Comparison of ENCODE assay signal across 22 cellular contexts in genomic region chr7:4261038-4261960, GRCh38.
DNase-seq lines count a peak whose midpoint lies in the region; ATAC-seq and TF ChIP-seq lines count a peak whose summit lies in the region.
"Had no signal": no experiment of that assay in that cellular context is flagged by ENCODE, and none has a peak within 500 bp of the region (broad histone marks: within the 10 kb centered on the region; RNA-seq: fewer than 3 reads in every experiment).

No MANE protein-coding gene starts in this region.

- H3K27ac ChIP-seq in heart right ventricle (peak overlapping the region in 1 of 10 donors; percentile 32), sigmoid colon (peak overlapping the region in 3 of 4 donors; percentile 33 to 63 (median 39))
- H3K27ac ChIP-seq: esophagus muscularis mucosa, gastrocnemius medialis, neutrophil had no signal

- H3K9me3 ChIP-seq in heart right ventricle, result peaks cover 0 to 9% (median 0%) of the 10 kb centered on the region in 11 donors
- H3K9me3 ChIP-seq in sigmoid colon, result no peaks in the 10 kb centered on the region
- H3K9me3 ChIP-seq: esophagus muscularis mucosa, gastrocnemius medialis, neutrophil had no signal

- peak in 6 of 8 donors; percentile 20 to 60 (median 44) for ATAC-seq in heart right ventricle
- ATAC-seq in stimulated activated naive B cell treated with anti-CD40 and anti-IgM and Interleukin-4, amounts not matched to agents 10 μg/mL and 1 μg/mL and 100 μg/mL, for 72 hours (replicated peaks), result no peak
- ATAC-seq: activated CD4-positive, CD25-positive, alpha-beta regulatory T cell treated with anti-CD3 and anti-CD28 coated beads, Interleukin-2, amount 50 U/mL, for 24 hours; activated CD8-positive, alpha-beta T cell treated with anti-CD3 and anti-CD28 coated beads for 36 hours; gastrocnemius medialis; HepG2 had no signal

- H3K36me3 ChIP-seq in heart right ventricle, result no peaks in the 10 kb centered on the region
- H3K36me3 ChIP-seq in sigmoid colon, result no peaks in the 10 kb centered on the region
- H3K36me3 ChIP-seq: esophagus muscularis mucosa, gastrocnemius medialis, neutrophil had no signal

- no peak overlapping the region for H3K4me3 Mint-ChIP-seq in stimulated activated naive B cell treated with anti-CD40 and anti-IgM and Interleukin-4, amounts not matched to agents 10 μg/mL and 1 μg/mL and 100 μg/mL, for 72 hours
- H3K4me3 Mint-ChIP-seq: activated CD8-positive, alpha-beta T cell treated with anti-CD3 and anti-CD28 coated beads for 36 hours; CD4-positive, alpha-beta T cell; memory B cell had no signal

- peak; percentile 35 for DNase-seq in NCI-H1092 (lab: John Stamatoyannopoulos, UW)
- DNase-seq in NCI-H510A treated with DMSO at 0.1 percent for 48 hours (lab: John Stamatoyannopoulos, UW), result peak; percentile 10
- DNase-seq in heart right ventricle, result peak in 1 of 2 donors; percentile 29
- peak; percentile 74 for DNase-seq in sigmoid colon
- DNase-seq in dermis blood vessel endothelial cell, result no peak
- DNase-seq in GM13976 (ENCODE audit: low spot score), result no peak
- DNase-seq in stimulated activated naive B cell treated with anti-CD40 and anti-IgM and Interleukin-4, amounts not matched to agents 10 μg/mL and 1 μg/mL and 100 μg/mL, for 72 hours, result no peak
- DNase-seq: activated CD8-positive, alpha-beta T cell treated with anti-CD3 and anti-CD28 coated beads for 36 hours; activated naive CD4-positive, alpha-beta T cell treated with Interleukin-2 at 50 U/mL for 16 hours; activated T-cell treated with anti-CD3 and anti-CD28 coated beads, Interleukin-2, amount 50 U/mL, for 1 hour; caudate nucleus; CD4-positive, alpha-beta T cell; gastrocnemius medialis; GDM1; kidney glomerular epithelial cell; NCI-H1694; NCI-H446 treated with DMSO at 0.1 percent for 48 hours had no signal

- H3K27ac Mint-ChIP-seq in stimulated activated naive B cell treated with anti-CD40 and anti-IgM and Interleukin-4, amounts not matched to agents 10 μg/mL and 1 μg/mL and 100 μg/mL, for 72 hours, result no peak overlapping the region
- H3K27ac Mint-ChIP-seq: activated CD8-positive, alpha-beta T cell treated with anti-CD3 and anti-CD28 coated beads for 36 hours; CD4-positive, alpha-beta T cell; memory B cell had no signal

- no peak for TF ChIP-seq POLR2A in sigmoid colon (IDR thresholded peaks at IDR 0.05)

- in situ Hi-C loops in GM13976 (cut with MboI; ENCODE audit: low sequenced_read_pairs, unreplicated experiment), result no loop called here

- no peaks in the 10 kb centered on the region for H3K36me3 Mint-ChIP-seq in stimulated activated naive B cell treated with anti-CD40 and anti-IgM and Interleukin-4, amounts not matched to agents 10 μg/mL and 1 μg/mL and 100 μg/mL, for 72 hours
- H3K36me3 Mint-ChIP-seq: memory B cell had no signal

- peaks cover 0 to 16% of the 10 kb centered on the region in 2 donors for H3K27me3 Mint-ChIP-seq in stimulated activated naive B cell treated with anti-CD40 and anti-IgM and Interleukin-4, amounts not matched to agents 10 μg/mL and 1 μg/mL and 100 μg/mL, for 72 hours
- H3K27me3 Mint-ChIP-seq: CD4-positive, alpha-beta T cell had no signal

- no peak overlapping the region for H3K4me3 ChIP-seq in heart right ventricle
- H3K4me3 ChIP-seq in sigmoid colon, result peak overlapping the region in 1 of 4 donors; percentile 9
- H3K4me3 ChIP-seq: esophagus muscularis mucosa, gastrocnemius medialis had no signal

- peaks cover 6% of the 10 kb centered on the region in 2 donors for H3K9me3 Mint-ChIP-seq in stimulated activated naive B cell treated with anti-CD40 and anti-IgM and Interleukin-4, amounts not matched to agents 10 μg/mL and 1 μg/mL and 100 μg/mL, for 72 hours
- H3K9me3 Mint-ChIP-seq: CD4-positive, alpha-beta T cell; memory B cell had no signal

- H3K4me1 Mint-ChIP-seq in stimulated activated naive B cell treated with anti-CD40 and anti-IgM and Interleukin-4, amounts not matched to agents 10 μg/mL and 1 μg/mL and 100 μg/mL, for 72 hours, result no peaks in the 10 kb centered on the region
- H3K4me1 Mint-ChIP-seq: memory B cell had no signal

- 57 to 67% methylated on average over 26 of the region's 26 CpGs for WGBS in heart right ventricle, 2 donors
- 47 to 62% methylated on average over 26 of the region's 26 CpGs for WGBS in sigmoid colon, 2 donors

- H3K27me3 ChIP-seq in heart right ventricle, result peaks cover 0 to 7% (median 0%) of the 10 kb centered on the region in 7 donors
- H3K27me3 ChIP-seq in sigmoid colon, result no peaks in the 10 kb centered on the region
- H3K27me3 ChIP-seq: gastrocnemius medialis had no signal

- intact Hi-C loops in heart right ventricle (cut with DNase I), result no loop called here
- intact Hi-C loops in sigmoid colon (cut with DNase I), result no loop called here

- no peak for TF ChIP-seq CTCF in heart right ventricle (IDR thresholded peaks at IDR 0.05)
- no peak for TF ChIP-seq CTCF in sigmoid colon (IDR thresholded peaks at IDR 0.05)
- no peak for TF ChIP-seq CTCF in GM13976 (IDR thresholded peaks at IDR 0.05; ENCODE audit: borderline replicate concordance, control extremely low read depth, extremely low read depth, insufficient read depth, missing control alignments)

- no peak for TF ChIP-seq EP300 in sigmoid colon (IDR thresholded peaks at IDR 0.05)

- H3K4me1 ChIP-seq in heart right ventricle (peaks cover 0 to 3% (median 0%) of the 10 kb centered on the region in 9 donors), sigmoid colon (peaks cover 0 to 33% (median 24%) of the 10 kb centered on the region in 4 donors)
- H3K4me1 ChIP-seq: gastrocnemius medialis had no signal

Comparison
In these comparisons a context has a peak if more than half of its experiments do, and no peak if none do; other contexts are left out.
1. DNase-seq: peak in NCI-H1092 (single experiment), NCI-H510A treated with DMSO at 0.1 percent for 48 hours (single experiment) and sigmoid colon (single experiment); none in dermis blood vessel endothelial cell (single experiment), GM13976 (single experiment) and stimulated activated naive B cell treated with anti-CD40 and anti-IgM and Interleukin-4, amounts not matched to agents 10 μg/mL and 1 μg/mL and 100 μg/mL, for 72 hours (single experiment).
2. ATAC-seq: peak in heart right ventricle (6 of 8); none in stimulated activated naive B cell treated with anti-CD40 and anti-IgM and Interleukin-4, amounts not matched to agents 10 μg/mL and 1 μg/mL and 100 μg/mL, for 72 hours (0 of 2).